In the genomic region with DNA sequence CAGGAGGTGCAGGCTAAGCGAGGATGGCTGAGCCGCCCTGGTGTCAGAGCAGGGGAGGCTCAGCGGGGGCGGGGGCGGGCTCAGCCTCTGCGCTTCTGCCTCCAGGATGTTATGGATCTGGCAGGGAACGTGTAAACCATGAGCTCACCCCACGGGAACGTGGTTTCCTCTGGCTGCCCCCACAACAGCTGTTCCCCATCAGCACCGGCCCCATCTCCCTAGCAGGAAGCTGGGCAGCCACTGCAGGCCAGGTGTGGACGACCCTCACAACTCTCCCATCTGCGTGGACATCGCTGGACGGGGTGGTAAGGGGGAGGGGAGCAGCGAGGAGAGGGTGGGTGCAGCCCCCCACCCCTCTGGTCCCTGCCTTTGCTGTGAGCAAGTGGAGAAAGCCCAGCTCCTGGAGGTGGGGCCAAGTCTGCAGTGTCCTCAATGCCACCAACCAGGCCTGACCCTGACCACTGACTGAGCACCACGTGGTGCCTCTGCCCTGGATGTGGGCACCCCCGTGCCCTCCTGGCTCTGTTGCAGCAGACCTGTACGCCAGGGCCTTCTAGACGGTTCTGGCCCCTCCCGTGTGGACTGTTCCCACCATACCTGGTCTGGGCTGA, we compare ENCODE assay signal across 8 cellular contexts. TPM values are rescaled to one million over a fixed set of nuclear protein-coding genes. Genes with fewer than 3 reads are reported as not detected.
DNase-seq lines count a peak whose midpoint lies in the region; ATAC-seq and TF ChIP-seq lines count a peak whose summit lies in the region.

No MANE protein-coding gene starts in this region.

- H3K36me3 ChIP-seq in MM.1S (replicated peaks; ENCODE audit: insufficient read depth, low read length): no peaks in the 10 kb centered on the region

- H2AFZ ChIP-seq in MM.1S (ENCODE audit: low read length): peak overlapping the region; percentile 87

- H3K79me2 ChIP-seq in MM.1S (ENCODE audit: low read length): peaks cover 17% of the 10 kb centered on the region

- H3K4me1 Mint-ChIP-seq in activated T-cell treated with anti-CD3 and anti-CD28 coated beads, Interleukin-2, amount 50 U/mL, for 24 hours (ENCODE audit: low read depth): peaks cover 51% of the 10 kb centered on the region
- H3K4me1 Mint-ChIP-seq in central memory CD8-positive, alpha-beta T cell: peaks cover 65% of the 10 kb centered on the region

- peaks cover 10% of the 10 kb centered on the region for H3K36me3 Mint-ChIP-seq in activated T-cell treated with anti-CD3 and anti-CD28 coated beads, Interleukin-2, amount 50 U/mL, for 24 hours (ENCODE audit: low read depth)
- peaks cover 48% of the 10 kb centered on the region for H3K36me3 Mint-ChIP-seq in central memory CD8-positive, alpha-beta T cell (ENCODE audit: insufficient read depth)

- no peaks in the 10 kb centered on the region for H3K9me3 ChIP-seq in MM.1S (replicated peaks; ENCODE audit: insufficient read depth, low read length)

- no peaks in the 10 kb centered on the region for H3K9me3 Mint-ChIP-seq in activated T-cell treated with anti-CD3 and anti-CD28 coated beads, Interleukin-2, amount 50 U/mL, for 24 hours
- H3K9me3 Mint-ChIP-seq in central memory CD8-positive, alpha-beta T cell: no peaks in the 10 kb centered on the region

- ATAC-seq in central memory CD8-positive, alpha-beta T cell (replicated peaks; ENCODE audit: extremely low read depth, poor library complexity, severe bottlenecking): no peak
- ATAC-seq in GM19328 (IDR thresholded peaks at IDR 0.05; ENCODE audit: unreplicated experiment): no peak

- no peaks in the 10 kb centered on the region for H3K9me2 ChIP-seq in MM.1S (replicated peaks; ENCODE audit: insufficient read depth, low read length)

- no peaks in the 10 kb centered on the region for H4K20me1 ChIP-seq in MM.1S (ENCODE audit: insufficient read depth, low read length)

- no peaks in the 10 kb centered on the region for H3K27me3 Mint-ChIP-seq in activated T-cell treated with anti-CD3 and anti-CD28 coated beads, Interleukin-2, amount 50 U/mL, for 24 hours
- no peaks in the 10 kb centered on the region for H3K27me3 Mint-ChIP-seq in central memory CD8-positive, alpha-beta T cell

- no peak for TF ChIP-seq CTCF in MM.1S (IDR thresholded peaks at IDR 0.05; ENCODE audit: low read length)

- H3K9ac ChIP-seq in MM.1S (ENCODE audit: low read length): peak overlapping the region; percentile 73

- no peaks in the 10 kb centered on the region for H3K27me3 ChIP-seq in MM.1S (replicated peaks; ENCODE audit: insufficient read depth, low read length)

- H3K4me1 ChIP-seq in MM.1S (ENCODE audit: low read length): peaks cover 13% of the 10 kb centered on the region

- peaks cover 9% of the 10 kb centered on the region; the same call in 1 of the 2 replicates for H3F3A ChIP-seq in MM.1S (ENCODE audit: insufficient read depth, low read length)

- peak overlapping the region; percentile 75 for H3K4me2 ChIP-seq in MM.1S (ENCODE audit: low read depth, low read length)

- peak overlapping the region; percentile 99 for H3K27ac Mint-ChIP-seq in activated T-cell treated with anti-CD3 and anti-CD28 coated beads, Interleukin-2, amount 50 U/mL, for 24 hours
- peak overlapping the region; percentile 95 for H3K27ac Mint-ChIP-seq in central memory CD8-positive, alpha-beta T cell (ENCODE audit: low read depth)

- DNase-seq in activated T-cell treated with anti-CD3 and anti-CD28 coated beads, Interleukin-2, amount 50 U/mL, for 24 hours: no peak
- DNase-seq in activated T-cell treated with anti-CD3 and anti-CD28 coated beads, Interleukin-2, amount 50 U/mL, for 1 hour: no peak
- DNase-seq in MM.1S: no peak
- peak in 1 of 2 donors; percentile 14 for DNase-seq in central memory CD8-positive, alpha-beta T cell (ENCODE audit: low spot score in 2 of 2)
- peak; percentile 85 for DNase-seq in myocyte (ENCODE audit: low read depth)
- no peak for DNase-seq in NCI-H2107 (lab: John Stamatoyannopoulos, UW)
- no peak for DNase-seq in COLO668 (lab: John Stamatoyannopoulos, UW; ENCODE audit: unreplicated experiment)

- peak overlapping the region; percentile 68 for H3K4me3 ChIP-seq in MM.1S (ENCODE audit: low read length)

- peak overlapping the region; percentile 69 for H3K4me3 Mint-ChIP-seq in activated T-cell treated with anti-CD3 and anti-CD28 coated beads, Interleukin-2, amount 50 U/mL, for 24 hours
- peak overlapping the region; percentile 93 for H3K4me3 Mint-ChIP-seq in central memory CD8-positive, alpha-beta T cell

- H3K27ac ChIP-seq in MM.1S (ENCODE audit: low read length): peak overlapping the region; percentile 88

RNA-seq across cellular contexts. Expression of a gene that starts 28.1 kb away (rescaled TPM):
- 0.47 and 3.7 TPM in 2 replicates for total RNA-seq in myocyte
- polyA plus RNA-seq in myocyte (2012): 4.1 TPM

RNA-seq across cellular contexts. Expression of a gene that starts 48.4 kb away (rescaled TPM):
- total RNA-seq in myocyte: 179 and 259 TPM in 2 replicates
- polyA plus RNA-seq in myocyte (2012): 182 TPM
